Comparison of ENCODE assay signal across 9 cellular contexts in genomic region chr10:93437946-93438795, GRCh38. TPM values are rescaled to one million over a fixed set of nuclear protein-coding genes. Genes with fewer than 3 reads are reported as not detected.
DNase-seq lines count a peak whose midpoint lies in the region; ATAC-seq, FAIRE-seq and TF ChIP-seq lines count a peak whose summit lies in the region.
"Had no signal": no experiment of that assay in that cellular context is flagged by ENCODE, and none has a peak within 500 bp of the region (broad histone marks: within the 10 kb centered on the region; RNA-seq: fewer than 3 reads in every experiment).

No MANE protein-coding gene starts in this region.

- H3K27ac Mint-ChIP-seq in CD14-positive monocyte (peak overlapping the region; percentile 93 to 98 (median 96)), T-cell (no peak overlapping the region)

- H3K9me3 Mint-ChIP-seq in CD14-positive monocyte (peaks cover 0 to under 1% (median 0%) of the 10 kb centered on the region in 7 donors), T-cell (no peaks in the 10 kb centered on the region)

- no peaks in the 10 kb centered on the region for H3K27me3 Mint-ChIP-seq in CD14-positive monocyte (ENCODE audit: low read depth in 3 of 3)
- H3K27me3 Mint-ChIP-seq in T-cell = no peaks in the 10 kb centered on the region

- FAIRE-seq in pancreas (lab: Jason Lieb, UNC) = no peak

- no peak for TF ChIP-seq CTCF in CD14-positive monocyte (IDR thresholded peaks at IDR 0.05)
- no peak for TF ChIP-seq CTCF in foreskin keratinocyte (conservative IDR thresholded peaks at IDR 0.05)
- no peak for TF ChIP-seq CTCF in pancreas (IDR thresholded peaks at IDR 0.05)

- H3K4me3 ChIP-seq in SJSA1 (no peak overlapping the region), pancreas (peak overlapping the region in 1 of 4 donors; percentile 12)

- no peak for DNase-seq in CD14-positive monocyte (ENCODE audit: low spot score)
- peak in 1 of 2 experiments; percentile 58 for DNase-seq in SJSA1 (ENCODE audit: low read depth in 1 of 2, low spot score in 2 of 2)
- peak in 1 of 2 donors; percentile 43 for DNase-seq in foreskin keratinocyte
- no peak for DNase-seq in pancreas
- DNase-seq in activated CD4-positive, alpha-beta T cell treated with anti-CD3 and anti-CD28 coated beads, Interleukin-2, amount 50 U/mL, for 1 hour = no peak
- no peak for DNase-seq in T-cell
- DNase-seq in cortex of kidney (lab: John Stamatoyannopoulos, UW) = no peak
- DNase-seq: NCI-H1105 had no signal

- peak overlapping the region; percentile 100 for H3K27ac ChIP-seq in SJSA1
- peak overlapping the region; percentile 97 for H3K27ac ChIP-seq in foreskin keratinocyte
- peak overlapping the region; percentile 67 to 91 (median 82) for H3K27ac ChIP-seq in pancreas

- ATAC-seq in foreskin keratinocyte (peak; percentile 18), pancreas (peak; percentile 2 to 42 (median 28)), HG03175 (IDR thresholded peaks at IDR 0.05; ENCODE audit: unreplicated experiment) (no peak), T-cell (replicated peaks in 1 of 4) (no peak)

- H3K4me1 ChIP-seq in SJSA1 (replicated peaks) (peaks cover 60% of the 10 kb centered on the region), foreskin keratinocyte (peaks cover 67% of the 10 kb centered on the region), pancreas (peaks cover 0 to 9% (median 6%) of the 10 kb centered on the region in 3 donors)

- H3K4me1 Mint-ChIP-seq in CD14-positive monocyte (peaks cover 77% of the 10 kb centered on the region), T-cell (no peaks in the 10 kb centered on the region)

- 48 to 60% methylated on average over 25 of the region's 25 CpGs for WGBS in pancreas, 2 donors

- intact Hi-C loops in CD14-positive monocyte (cut with micrococcal nuclease) = loop anchor here (5.0 kb wide), 3 partner anchors 34 to 51 kb away; partner anchors contain the start of gene MYOF (in 1 of the 2)
- intact Hi-C loops in pancreas (cut with DNase I) = no loop called here

- H3K4me3 Mint-ChIP-seq in CD14-positive monocyte (no peak overlapping the region), T-cell (no peak overlapping the region)

- POLR2A ChIA-PET in T-cell (lab: Charles Lee) = no interaction called here

- no peaks in the 10 kb centered on the region for H3K27me3 ChIP-seq in SJSA1 (replicated peaks)
- no peaks in the 10 kb centered on the region for H3K27me3 ChIP-seq in foreskin keratinocyte
- H3K27me3 ChIP-seq in pancreas = no peaks in the 10 kb centered on the region

- CTCF ChIA-PET in T-cell (lab: Charles Lee) = no interaction called here

- H3K9me3 ChIP-seq in SJSA1 (replicated peaks) (no peaks in the 10 kb centered on the region), pancreas (no peaks in the 10 kb centered on the region)

- H3K36me3 Mint-ChIP-seq in CD14-positive monocyte (peaks cover 24 to 31% of the 10 kb centered on the region in 2 donors), T-cell (no peaks in the 10 kb centered on the region)

- peaks cover 63% of the 10 kb centered on the region for H3K36me3 ChIP-seq in SJSA1
- no peaks in the 10 kb centered on the region for H3K36me3 ChIP-seq in pancreas

RNA-seq across cellular contexts. Expression of gene MYOF, which starts 44.0 kb away (rescaled TPM):
- polyA plus RNA-seq in CD14-positive monocyte (10 to 100 TPM in 1 of 2 donors, 1 to 10 TPM in 1; 9.7 to 14.5 TPM), foreskin keratinocyte (56.1 and 63.0 TPM in 2 replicates), pancreas (1 to 10 TPM; 4.7 to 5.6 TPM)
- 198 and 300 TPM in 2 replicates for total RNA-seq in SJSA1 (2014; rRNA removed; shearing (Covaris generic))
- total RNA-seq in foreskin keratinocyte (227 and 235 TPM in 2 replicates), pancreas (10 to 100 TPM in 5 of 6 donors, 1 to 10 TPM in 1; 6.7 to 38.2 (median 14.2) TPM), T-cell (1 to 10 TPM in 1 of 5 donors, under 1 TPM in 4; 0.65 to 1.1 (median 0.86) TPM)

RNA-seq across cellular contexts. Expression of gene CEP55, which starts 58.2 kb away (rescaled TPM):
- under 1 TPM in 1 of 2 donors, not detected in 1; 0.26 TPM for polyA plus RNA-seq in CD14-positive monocyte
- total RNA-seq in SJSA1 (2014; rRNA removed; shearing (Covaris generic)) = 149 and 198 TPM in 2 replicates
- total RNA-seq in foreskin keratinocyte = 58.5 and 78.4 TPM in 2 replicates
- 28.2 and 42.3 TPM in 2 replicates for polyA plus RNA-seq in foreskin keratinocyte
- under 1 TPM in 5 of 6 donors, not detected in 1; 0.14 to 0.94 (median 0.25) TPM for total RNA-seq in pancreas
- under 1 TPM; 0.07 to 0.30 TPM for polyA plus RNA-seq in pancreas
- under 1 TPM; 0.35 to 0.95 (median 0.49) TPM for total RNA-seq in T-cell

Comparison
In these comparisons a context has a peak if more than half of its experiments do, and no peak if none do; other contexts are left out.
1. H3K27ac Mint-ChIP-seq: peak in CD14-positive monocyte (7 of 7); none in T-cell (0 of 2).
2. ATAC-seq: peak in foreskin keratinocyte (single experiment) and pancreas (4 of 4); none in HG03175 (single experiment) and T-cell (0 of 4).
3. RNA of gene CEP55, which starts 58.2 kb away (total RNA-seq): 149 to 198 TPM in SJSA1 and 58.5 to 78.4 TPM in foreskin keratinocyte; 0.35 to 0.95 TPM in T-cell and 0.14 to 0.94 TPM in pancreas; every median in the first group is over 10 times any median in the second.
4. intact Hi-C loops: an anchor here in CD14-positive monocyte (5.0 kb wide); none called in pancreas.
5. Peak in every context shown above with its lines, with median percentiles within 50 percentile points of each other: H3K27ac ChIP-seq.